1 cellular context compared by ENCODE assay signal in the genomic region with DNA sequence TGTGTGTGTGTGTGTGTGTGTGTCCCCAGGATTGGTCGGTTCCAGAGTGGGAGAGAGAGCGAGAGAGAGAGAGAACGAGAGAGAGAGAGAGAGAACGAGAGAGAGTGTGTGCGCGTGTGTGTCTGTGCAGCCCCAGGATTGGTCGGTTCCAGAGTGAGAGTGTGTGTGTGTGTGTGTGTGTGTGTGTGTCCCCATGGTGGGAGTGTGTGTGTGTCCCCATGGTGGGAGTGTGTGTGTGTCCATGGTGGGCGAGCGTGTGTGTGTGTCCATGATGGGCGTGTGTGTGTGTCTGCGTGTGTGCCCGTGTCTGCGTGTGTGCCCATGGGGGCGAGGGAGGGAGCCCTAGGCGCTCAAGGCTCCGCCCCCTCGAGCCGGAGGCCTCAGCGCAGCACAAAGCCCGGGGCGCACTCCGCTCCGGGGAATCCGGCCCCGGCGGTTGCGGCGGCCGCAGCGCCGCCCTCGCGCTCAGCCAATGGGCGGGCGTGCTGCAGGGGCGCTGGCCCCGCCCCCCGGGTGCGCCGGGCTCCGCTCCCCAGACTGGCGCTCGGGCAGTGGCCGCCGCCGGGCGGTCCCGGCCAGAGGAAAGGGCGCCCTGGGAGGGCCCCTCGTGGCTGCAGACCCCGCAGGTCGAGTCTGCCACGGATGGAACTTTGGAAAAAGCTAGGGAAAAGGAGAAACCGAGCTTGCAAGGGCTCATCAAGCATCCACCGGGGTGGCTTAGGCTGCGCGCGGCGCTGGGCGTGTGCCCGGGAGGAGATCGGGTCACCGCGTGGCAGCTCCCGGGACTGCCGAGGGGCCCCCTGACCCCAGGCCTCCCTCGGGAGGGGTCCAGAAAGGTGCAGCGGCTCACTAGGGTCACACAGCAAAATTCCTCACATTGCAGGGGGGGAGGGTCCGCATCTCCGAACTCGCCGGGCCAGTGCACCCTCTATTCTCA.
TF ChIP-seq lines count a peak whose summit lies in the region.

No MANE protein-coding gene starts in this region.

TF ChIP-seq in HepG2, 621 proteins besides CTCF, POLR2A, EP300 and RAD21 (continued from another document and continues in another):
- TF ChIP-seq ETS1 (CRISPR knock-in tag; IDR thresholded peaks at IDR 0.05) (no peak), ONECUT2 (CRISPR knock-in tag; IDR thresholded peaks at IDR 0.05) (no peak), USF2 (IDR thresholded peaks at IDR 0.05; ENCODE audit: low read depth, low read length) (no peak), USF2 (CRISPR knock-in tag; IDR thresholded peaks at IDR 0.05; ENCODE audit: borderline replicate concordance) (no peak), ZNF143 (CRISPR knock-in tag; IDR thresholded peaks at IDR 0.05) (no peak; the same call in 1 of the 2 replicates), CHCHD3 (CRISPR knock-in tag; IDR thresholded peaks at IDR 0.05) (no peak), TBX3 (IDR thresholded peaks at IDR 0.05; ENCODE audit: borderline replicate concordance) (no peak), U2AF1 (optimal IDR thresholded peaks at IDR 0.05; ENCODE audit: low read depth, low read length) (no peak), KAT8 (CRISPR knock-in tag; IDR thresholded peaks at IDR 0.05) (0 out of 2 replicates have a peak, but pooled peaks have one; percentile 37), NCOA5 (CRISPR knock-in tag; IDR thresholded peaks at IDR 0.05) (no peak), ZNF138 (CRISPR knock-in tag; IDR thresholded peaks at IDR 0.05; ENCODE audit: low read depth) (no peak), ZNF761 (CRISPR knock-in tag; conservative IDR thresholded peaks at IDR 0.05) (no peak), E2F1 (CRISPR knock-in tag; IDR thresholded peaks at IDR 0.05) (0 out of 2 replicates have a peak, but pooled peaks have one; percentile 52), CEBPG (CRISPR knock-in tag; IDR thresholded peaks at IDR 0.05) (no peak), REST (IDR thresholded peaks at IDR 0.05; ENCODE audit: borderline replicate concordance in 1 of 2, low read depth in 1 of 2, low read length in 2 of 2) (0 out of 4 replicates have a peak, but pooled peaks of 1 of the 2 experiments have one; percentile 10), RFXANK (CRISPR knock-in tag; IDR thresholded peaks at IDR 0.05) (no peak), ZFP36L2 (CRISPR knock-in tag; IDR thresholded peaks at IDR 0.05) (no peak), TGIF2 (CRISPR knock-in tag; IDR thresholded peaks at IDR 0.05) (no peak), SMAD1 (CRISPR knock-in tag; IDR thresholded peaks at IDR 0.05; ENCODE audit: borderline replicate concordance, low read depth) (no peak), CHD2 (IDR thresholded peaks at IDR 0.05; ENCODE audit: low read depth, low read length) (no peak), ZNF788 (CRISPR knock-in tag; IDR thresholded peaks at IDR 0.05; ENCODE audit: borderline replicate concordance) (no peak; the same call in 1 of the 2 replicates), ZNF589 (CRISPR knock-in tag; conservative IDR thresholded peaks at IDR 0.05) (no peak), ZNF720 (CRISPR knock-in tag; IDR thresholded peaks at IDR 0.05) (no peak), NAIF1 (CRISPR knock-in tag; IDR thresholded peaks at IDR 0.05; ENCODE audit: borderline replicate concordance) (peak; percentile 68), ZMYM3 (CRISPR knock-in tag; IDR thresholded peaks at IDR 0.05) (peak; percentile 63; the same call in 1 of the 2 replicates), GABPB1 (CRISPR knock-in tag; IDR thresholded peaks at IDR 0.05) (peak; percentile 64; the same call in 1 of the 2 replicates), MTA1 (CRISPR knock-in tag; IDR thresholded peaks at IDR 0.05; ENCODE audit: borderline replicate concordance) (no peak), RARA (CRISPR knock-in tag; IDR thresholded peaks at IDR 0.05) (no peak), ATF7-NPFF (CRISPR knock-in tag; IDR thresholded peaks at IDR 0.05; ENCODE audit: low read depth) (0 out of 2 replicates have a peak, but pooled peaks have one; percentile 25), GZF1 (CRISPR knock-in tag; IDR thresholded peaks at IDR 0.05) (no peak), ZNF724P (CRISPR knock-in tag; IDR thresholded peaks at IDR 0.05; ENCODE audit: borderline replicate concordance) (0 out of 2 replicates have a peak, but pooled peaks have one; percentile 26), ZNF598 (CRISPR knock-in tag; IDR thresholded peaks at IDR 0.05; ENCODE audit: borderline replicate concordance) (no peak), ZNF232 (CRISPR knock-in tag; IDR thresholded peaks at IDR 0.05; ENCODE audit: borderline replicate concordance) (0 out of 2 replicates have a peak, but pooled peaks have one; percentile 60), ZNF713 (CRISPR knock-in tag; IDR thresholded peaks at IDR 0.05) (no peak), ZNF30 (CRISPR knock-in tag; IDR thresholded peaks at IDR 0.05) (no peak), KDM4B (CRISPR knock-in tag; IDR thresholded peaks at IDR 0.05) (no peak), MBNL3 (CRISPR knock-in tag; conservative IDR thresholded peaks at IDR 0.05) (no peak), RBFOX2 (IDR thresholded peaks at IDR 0.05; ENCODE audit: low read depth, low read length) (peak; percentile 85), LCORL (IDR thresholded peaks at IDR 0.05) (no peak), LCORL (CRISPR knock-in tag; IDR thresholded peaks at IDR 0.05) (0 out of 2 replicates have a peak, but pooled peaks have one; percentile 34), ZNF383 (CRISPR knock-in tag; IDR thresholded peaks at IDR 0.05; ENCODE audit: borderline replicate concordance) (no peak), ZNF772 (CRISPR knock-in tag; IDR thresholded peaks at IDR 0.05) (no peak), ZSCAN29 (CRISPR knock-in tag; conservative IDR thresholded peaks at IDR 0.05) (no peak), GPBP1L1 (CRISPR knock-in tag; IDR thresholded peaks at IDR 0.05) (no peak), MTF1 (CRISPR knock-in tag; IDR thresholded peaks at IDR 0.05) (0 out of 2 replicates have a peak, but pooled peaks have one; percentile 39), BRCA1 (CRISPR knock-in tag; IDR thresholded peaks at IDR 0.05) (0 out of 2 replicates have a peak, but pooled peaks have one; percentile 43), ZNF264 (CRISPR knock-in tag; IDR thresholded peaks at IDR 0.05) (peak; percentile 27; the same call in 1 of the 2 replicates), CERS6 (CRISPR knock-in tag; IDR thresholded peaks at IDR 0.05) (no peak), GATA4 (IDR thresholded peaks at IDR 0.05; ENCODE audit: borderline replicate concordance, low read depth) (no peak), ZGPAT (CRISPR knock-in tag; IDR thresholded peaks at IDR 0.05) (peak; percentile 25; the same call in 1 of the 2 replicates), ZNF281 (CRISPR knock-in tag; IDR thresholded peaks at IDR 0.05; ENCODE audit: borderline replicate concordance) (no peak)
